28 cellular contexts compared by ENCODE assay signal in genomic region chr6:29603930-29604329, GRCh38. TPM values are rescaled to one million over a fixed set of nuclear protein-coding genes. Genes with fewer than 3 reads are reported as not detected.
DNase-seq lines count a peak whose midpoint lies in the region; ATAC-seq and TF ChIP-seq lines count a peak whose summit lies in the region.
"Had no signal": no experiment of that assay in that cellular context is flagged by ENCODE, and none has a peak within 500 bp of the region (broad histone marks: within the 10 kb centered on the region; RNA-seq: fewer than 3 reads in every experiment).

No MANE protein-coding gene starts in this region.

- 88 to 94% methylated on average over 2 of the region's 2 CpGs for WGBS in endodermal cell (ENCODE audit: insufficient coverage in 1 of 2, insufficient read length in 1 of 2), 2 experiments

- TF ChIP-seq CTCF in endodermal cell (conservative IDR thresholded peaks at IDR 0.05): no peak

- H3K9me3 ChIP-seq in endodermal cell (ENCODE audit: control insufficient read depth, low read length): no peaks in the 10 kb centered on the region
- H3K9me3 ChIP-seq: upper lobe of left lung had no signal

- H3K4me3 ChIP-seq in endodermal cell (ENCODE audit: low read length): no peak overlapping the region
- H3K4me3 ChIP-seq: lung, skin epidermis, upper lobe of left lung had no signal

- H3K4me1 ChIP-seq in endodermal cell (ENCODE audit: control insufficient read depth, insufficient read depth, low read length): no peaks in the 10 kb centered on the region
- H3K4me1 ChIP-seq: parathyroid adenoma, upper lobe of left lung had no signal

- H3K27ac ChIP-seq in endodermal cell (ENCODE audit: low read depth, low read length): peak overlapping the region; percentile 45
- H3K27ac ChIP-seq: parathyroid adenoma, skin epidermis, upper lobe of left lung had no signal

- no peaks in the 10 kb centered on the region for H3K4me1 Mint-ChIP-seq in endodermal cell
- no peaks in the 10 kb centered on the region for H3K4me1 Mint-ChIP-seq in stimulated activated effector memory CD8-positive, alpha-beta T cell treated with anti-CD3 and anti-CD28 coated beads, Interleukin-12 subunit alpha, Interleukin-12 subunit beta, amount 100 ng/mL, for 72 hours
- H3K4me1 Mint-ChIP-seq: immature natural killer cell; stimulated activated naive B cell treated with anti-CD40 and anti-IgM and Interleukin-4, amounts not matched to agents 10 μg/mL and 1 μg/mL and 100 μg/mL, for 72 hours had no signal

- no peak overlapping the region for H3K27ac Mint-ChIP-seq in endodermal cell
- peak overlapping the region; percentile 39 for H3K27ac Mint-ChIP-seq in stimulated activated effector memory CD8-positive, alpha-beta T cell treated with anti-CD3 and anti-CD28 coated beads, Interleukin-12 subunit alpha, Interleukin-12 subunit beta, amount 100 ng/mL, for 72 hours
- H3K27ac Mint-ChIP-seq: activated naive CD4-positive, alpha-beta T cell treated with anti-CD3 and anti-CD28 coated beads for 36 hours; activated T-helper 1 cell treated with anti-CD3 and anti-CD28 coated beads, Interleukin-12 subunit alpha, Interleukin-12 subunit beta, Interleukin-2, Interleukin-4 antibody, amounts not matched to agents 30 ng/mL and 10 ng/mL and 1 ng/mL, durations not matched to agents 14 hours and 24 hours and 36 hours; immature natural killer cell; stimulated activated naive B cell treated with anti-CD40 and anti-IgM and Interleukin-4, amounts not matched to agents 10 μg/mL and 1 μg/mL and 100 μg/mL, for 72 hours had no signal

- no peak for ATAC-seq in stimulated activated effector memory CD8-positive, alpha-beta T cell treated with anti-CD3 and anti-CD28 coated beads, Interleukin-12 subunit alpha, Interleukin-12 subunit beta, amount 100 ng/mL, for 72 hours
- ATAC-seq: left cardiac atrium; stimulated activated naive B cell treated with anti-CD40 and anti-IgM and Interleukin-4, amounts not matched to agents 10 μg/mL and 1 μg/mL and 100 μg/mL, for 72 hours had no signal

- no peak overlapping the region for H3K9ac ChIP-seq in endodermal cell (ENCODE audit: extremely low read depth, low read length, poor library complexity, severe bottlenecking)
- H3K9ac ChIP-seq: parathyroid adenoma had no signal

- no peaks in the 10 kb centered on the region for H3K27me3 ChIP-seq in endodermal cell (ENCODE audit: control insufficient read depth, insufficient read depth, low read length, poor library complexity, severe bottlenecking)
- H3K27me3 ChIP-seq: upper lobe of left lung had no signal

- H3K27me3 Mint-ChIP-seq in endodermal cell (ENCODE audit: insufficient read depth): no peaks in the 10 kb centered on the region
- H3K27me3 Mint-ChIP-seq: IgD-negative memory B cell; stimulated activated naive B cell treated with anti-CD40 and anti-IgM and Interleukin-4, amounts not matched to agents 10 μg/mL and 1 μg/mL and 100 μg/mL, for 72 hours had no signal

- H3K36me3 Mint-ChIP-seq in endodermal cell (ENCODE audit: low read depth): peaks cover 78% of the 10 kb centered on the region
- peaks cover 10% of the 10 kb centered on the region for H3K36me3 Mint-ChIP-seq in stimulated activated effector memory CD8-positive, alpha-beta T cell treated with anti-CD3 and anti-CD28 coated beads, Interleukin-12 subunit alpha, Interleukin-12 subunit beta, amount 100 ng/mL, for 72 hours

- H3K4me3 Mint-ChIP-seq in endodermal cell: no peak overlapping the region
- H3K4me3 Mint-ChIP-seq in stimulated activated effector memory CD8-positive, alpha-beta T cell treated with anti-CD3 and anti-CD28 coated beads, Interleukin-12 subunit alpha, Interleukin-12 subunit beta, amount 100 ng/mL, for 72 hours: no peak overlapping the region
- H3K4me3 Mint-ChIP-seq: activated naive CD4-positive, alpha-beta T cell treated with anti-CD3 and anti-CD28 coated beads for 36 hours; activated T-helper 1 cell treated with anti-CD3 and anti-CD28 coated beads, Interleukin-12 subunit alpha, Interleukin-12 subunit beta, Interleukin-2, Interleukin-4 antibody, amounts not matched to agents 30 ng/mL and 10 ng/mL and 1 ng/mL, durations not matched to agents 14 hours and 24 hours and 36 hours; IgD-negative memory B cell; immature natural killer cell; stimulated activated naive B cell treated with anti-CD40 and anti-IgM and Interleukin-4, amounts not matched to agents 10 μg/mL and 1 μg/mL and 100 μg/mL, for 72 hours had no signal

- DNase-seq in NCI-H2081 (lab: John Stamatoyannopoulos, UW): peak; percentile 38 to 68
- DNase-seq in NCI-H2081 treated with DMSO at 0.1 percent for 48 hours (lab: John Stamatoyannopoulos, UW): no peak
- peak; percentile 48 for DNase-seq in NCI-H69 (lab: John Stamatoyannopoulos, UW)
- DNase-seq in endodermal cell: no peak
- no peak for DNase-seq in stimulated activated effector memory CD8-positive, alpha-beta T cell treated with anti-CD3 and anti-CD28 coated beads, Interleukin-12 subunit alpha, Interleukin-12 subunit beta, amount 100 ng/mL, for 72 hours (ENCODE audit: low spot score in 2 of 2)
- no peak for DNase-seq in stimulated activated naive CD4-positive, alpha-beta T cell treated with Interleukin-2 at 50 U/mL for 16 hours (lab: John Stamatoyannopoulos, UW)
- DNase-seq in activated CD8-positive, alpha-beta memory T cell treated with anti-CD3 and anti-CD28 coated beads, Interleukin-2, amount 50 U/mL, for 4 hours: no peak
- no peak for DNase-seq in effector CD8-positive, alpha-beta T cell (lab: John Stamatoyannopoulos, UW)
- DNase-seq: activated CD8-positive, alpha-beta memory T cell treated with anti-CD3 and anti-CD28 coated beads, Interleukin-2, amount 50 U/mL, for 48 hours; activated naive CD4-positive, alpha-beta T cell treated with anti-CD3 and anti-CD28 coated beads for 36 hours; immature natural killer cell; left cardiac atrium; NCI-H1048; NCI-H1930; NCI-H446 treated with DMSO at 0.1 percent for 48 hours; NCI-H82; retina; stimulated activated naive B cell treated with anti-CD40 and anti-IgM and Interleukin-4, amounts not matched to agents 10 μg/mL and 1 μg/mL and 100 μg/mL, for 72 hours had no signal

- no peaks in the 10 kb centered on the region for H3K9me3 Mint-ChIP-seq in endodermal cell
- H3K9me3 Mint-ChIP-seq in stimulated activated effector memory CD8-positive, alpha-beta T cell treated with anti-CD3 and anti-CD28 coated beads, Interleukin-12 subunit alpha, Interleukin-12 subunit beta, amount 100 ng/mL, for 72 hours: no peaks in the 10 kb centered on the region
- H3K9me3 Mint-ChIP-seq: activated naive CD4-positive, alpha-beta T cell treated with anti-CD3 and anti-CD28 coated beads for 36 hours; activated T-helper 1 cell treated with anti-CD3 and anti-CD28 coated beads, Interleukin-12 subunit alpha, Interleukin-12 subunit beta, Interleukin-2, Interleukin-4 antibody, amounts not matched to agents 30 ng/mL and 10 ng/mL and 1 ng/mL, durations not matched to agents 14 hours and 24 hours and 36 hours; IgD-negative memory B cell; stimulated activated naive B cell treated with anti-CD40 and anti-IgM and Interleukin-4, amounts not matched to agents 10 μg/mL and 1 μg/mL and 100 μg/mL, for 72 hours had no signal

- peaks cover 64% of the 10 kb centered on the region for H3K36me3 ChIP-seq in endodermal cell (ENCODE audit: control insufficient read depth, insufficient read depth, low read length)

RNA-seq across cellular contexts. Expression of gene OR2H2, which starts 19.0 kb away (rescaled TPM):
- total RNA-seq in endodermal cell: not detected
- polyA plus RNA-seq in endodermal cell (2013, experiment 1 of 2): not detected
- polyA plus RNA-seq in endodermal cell (2013, experiment 2 of 2): not detected
- total RNA-seq: activated naive CD4-positive, alpha-beta T cell treated with anti-CD3 and anti-CD28 coated beads for 36 hours; activated T-helper 1 cell treated with anti-CD3 and anti-CD28 coated beads, Interleukin-12 subunit alpha, Interleukin-12 subunit beta, Interleukin-2, Interleukin-4 antibody, amounts not matched to agents 30 ng/mL and 10 ng/mL and 1 ng/mL, durations not matched to agents 14 hours and 24 hours and 36 hours; cerebellum; glomerular endothelial cell; left cardiac atrium; lung; T-helper 1 cell treated with Interleukin-12 subunit alpha and Interleukin-12 subunit beta and Interleukin-4 antibody, amounts not matched to agents 30 ng/mL and 1 ng/mL, for 36 hours; upper lobe of left lung had no signal
- polyA plus RNA-seq: adipose tissue, IgD-negative memory B cell, immature natural killer cell, lung had no signal

RNA-seq across cellular contexts. Expression of gene GABBR1, which starts 29.1 kb away (rescaled TPM):
- 10 to 100 TPM; 81.8 to 99.1 TPM for total RNA-seq in endodermal cell
- 59.1 TPM for polyA plus RNA-seq in endodermal cell (2013, experiment 1 of 2)
- 52.2 TPM for polyA plus RNA-seq in endodermal cell (2013, experiment 2 of 2)
- polyA plus RNA-seq: immature natural killer cell had no signal

RNA-seq across cellular contexts. Expression of gene UBD, which starts 44.4 kb away (rescaled TPM):
- total RNA-seq in endodermal cell: not detected
- 0.21 TPM for polyA plus RNA-seq in endodermal cell (2013, experiment 1 of 2)
- polyA plus RNA-seq in endodermal cell (2013, experiment 2 of 2): not detected
- total RNA-seq: cerebellum, left cardiac atrium had no signal
- polyA plus RNA-seq: IgD-negative memory B cell, immature natural killer cell had no signal

RNA-seq across cellular contexts. Expression of gene MOG, which starts 53.0 kb away (rescaled TPM):
- not detected for total RNA-seq in endodermal cell
- not detected for polyA plus RNA-seq in endodermal cell (2013, experiment 1 of 2)
- polyA plus RNA-seq in endodermal cell (2013, experiment 2 of 2): not detected
- total RNA-seq: activated naive CD4-positive, alpha-beta T cell treated with anti-CD3 and anti-CD28 coated beads for 36 hours; activated T-helper 1 cell treated with anti-CD3 and anti-CD28 coated beads, Interleukin-12 subunit alpha, Interleukin-12 subunit beta, Interleukin-2, Interleukin-4 antibody, amounts not matched to agents 30 ng/mL and 10 ng/mL and 1 ng/mL, durations not matched to agents 14 hours and 24 hours and 36 hours; glomerular endothelial cell; lung; T-helper 1 cell treated with Interleukin-12 subunit alpha and Interleukin-12 subunit beta and Interleukin-4 antibody, amounts not matched to agents 30 ng/mL and 1 ng/mL, for 36 hours; upper lobe of left lung had no signal
- polyA plus RNA-seq: adipose tissue, IgD-negative memory B cell, immature natural killer cell, lung had no signal

Comparison
In these comparisons a context has a peak if more than half of its experiments do, and no peak if none do; other contexts are left out.
1. DNase-seq: peak in NCI-H2081 (2 of 2) and NCI-H69 (single experiment); none in NCI-H2081 treated with DMSO at 0.1 percent for 48 hours (single experiment), endodermal cell (single experiment), stimulated activated effector memory CD8-positive, alpha-beta T cell treated with anti-CD3 and anti-CD28 coated beads, Interleukin-12 subunit alpha, Interleukin-12 subunit beta, amount 100 ng/mL, for 72 hours (0 of 2), stimulated activated naive CD4-positive, alpha-beta T cell treated with Interleukin-2 at 50 U/mL for 16 hours (single experiment), activated CD8-positive, alpha-beta memory T cell treated with anti-CD3 and anti-CD28 coated beads, Interleukin-2, amount 50 U/mL, for 4 hours (single experiment) and effector CD8-positive, alpha-beta T cell (single experiment).